Comparison of ENCODE assay signal across 12 cellular contexts in the genomic region with DNA sequence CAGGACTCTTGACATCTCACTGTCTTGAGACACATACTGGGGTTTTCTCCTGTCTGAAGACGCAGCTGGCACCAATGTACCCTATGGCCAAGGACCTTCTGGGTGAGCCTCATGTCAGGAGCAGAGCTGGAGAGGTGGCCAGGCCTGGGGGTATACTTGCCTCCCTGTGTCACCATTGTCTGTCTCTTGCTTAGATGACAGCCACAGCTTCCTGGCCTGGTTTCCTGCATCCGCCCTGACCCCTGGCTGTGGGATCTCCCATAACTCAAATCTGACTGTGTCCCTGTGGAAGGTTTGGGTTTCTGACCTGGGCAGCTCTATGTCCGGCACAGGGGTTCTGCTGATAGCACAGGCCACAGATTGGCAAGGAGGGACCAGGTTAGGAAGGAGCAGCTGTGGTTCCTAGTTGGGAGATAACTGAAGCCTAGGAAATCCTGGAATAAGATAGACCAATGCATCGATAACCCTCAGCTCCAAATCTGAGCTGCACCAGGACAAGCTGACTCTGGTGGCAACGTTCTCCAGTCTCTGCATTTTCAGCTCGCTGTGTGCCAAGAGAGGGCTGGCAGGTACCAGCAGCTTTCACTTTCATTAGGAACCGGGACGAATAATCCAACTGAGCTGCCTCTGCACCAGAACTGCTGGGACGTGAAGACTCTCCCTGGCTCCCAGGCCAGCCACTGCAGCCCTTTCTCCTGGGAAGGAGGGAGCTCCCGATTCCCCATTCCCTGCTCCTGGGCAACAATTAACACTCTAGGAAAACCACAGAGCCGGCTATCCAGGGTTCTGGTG. TPM values are rescaled to one million over a fixed set of nuclear protein-coding genes. Genes with fewer than 3 reads are reported as not detected.
A peak's percentile ranks its signal among the peaks of the same experiment; 100 is the strongest.
DNase-seq lines count a peak whose midpoint lies in the region; ATAC-seq and TF ChIP-seq lines count a peak whose summit lies in the region.
"Had no signal": no experiment of that assay in that cellular context is flagged by ENCODE, and none has a peak within 500 bp of the region (broad histone marks: within the 10 kb centered on the region; RNA-seq: fewer than 3 reads in every experiment).

No MANE protein-coding gene starts in this region.

- peaks cover 10% of the 10 kb centered on the region for H4K20me1 ChIP-seq in Loucy (ENCODE audit: insufficient read depth, low read length, poor library complexity, severe bottlenecking)

- H2AFZ ChIP-seq in ACC112 (ENCODE audit: low read length, unreplicated experiment) (no peak overlapping the region), Loucy (ENCODE audit: low read length) (no peak overlapping the region)

- H3K27me3 ChIP-seq in ACC112 (ENCODE audit: insufficient read depth, low read length) (no peaks in the 10 kb centered on the region), Loucy (ENCODE audit: insufficient read depth, low read length, poor library complexity, severe bottlenecking) (no peaks in the 10 kb centered on the region), dorsolateral prefrontal cortex (no peaks in the 10 kb centered on the region)

- peaks cover 40% of the 10 kb centered on the region for H3K4me1 ChIP-seq in ACC112 (ENCODE audit: control insufficient read depth, insufficient read depth, low read length, unreplicated experiment)
- H3K4me1 ChIP-seq in Loucy (ENCODE audit: insufficient read depth, low read length, poor library complexity, severe bottlenecking): peaks cover 38% of the 10 kb centered on the region

- H3K4me3 Mint-ChIP-seq in naive thymus-derived CD8-positive, alpha-beta T cell: peak overlapping the region; percentile 72 to 96 (median 92)

- ATAC-seq in naive thymus-derived CD8-positive, alpha-beta T cell: no peak

- intact Hi-C loops in dorsolateral prefrontal cortex (cut with DNase I): no loop called here

- DNase-seq in dorsolateral prefrontal cortex (peak in 1 of 10 donors; percentile 44), middle frontal gyrus (ENCODE audit: extremely low spot score, low spot score) (no peak), NCI-H510A (lab: John Stamatoyannopoulos, UW) (no peak), COLO668 (lab: John Stamatoyannopoulos, UW; ENCODE audit: unreplicated experiment) (no peak), NCI-H2081 (lab: John Stamatoyannopoulos, UW) (no peak)
- DNase-seq in naive thymus-derived CD8-positive, alpha-beta T cell: no peak
- DNase-seq: Calu3; NCI-H2081 treated with DMSO at 0.1 percent for 48 hours; stimulated activated CD4-positive, alpha-beta T cell treated with anti-CD3 and anti-CD28 coated beads, Interleukin-4, amount 100 ng/mL, for 24 hours; T1000 had no signal

- H3K4me3 ChIP-seq in ACC112 (ENCODE audit: low read depth, low read length) (peak overlapping the region; percentile 44), Loucy (ENCODE audit: low read length, poor library complexity, severe bottlenecking) (peak overlapping the region; percentile 25), dorsolateral prefrontal cortex (peak overlapping the region in 50 of 59 donors; percentile 9 to 93 (median 33))

- H3K27me3 Mint-ChIP-seq in naive thymus-derived CD8-positive, alpha-beta T cell: no peaks in the 10 kb centered on the region

- no peaks in the 10 kb centered on the region for H3K9me3 ChIP-seq in Loucy (ENCODE audit: insufficient read depth, low read depth, low read length)

- H3K79me2 ChIP-seq in ACC112 (ENCODE audit: control insufficient read depth, insufficient read depth, low read length, unreplicated experiment) (peaks cover 88% of the 10 kb centered on the region), Loucy (ENCODE audit: insufficient read depth, low read length) (peaks cover 14% of the 10 kb centered on the region; the same call in 1 of the 2 replicates)

- POLR2A ChIA-PET in naive thymus-derived CD8-positive, alpha-beta T cell (lab: Charles Lee): no interaction called here

- no peak overlapping the region for H3K9ac ChIP-seq in Loucy (ENCODE audit: low read depth, low read length, poor library complexity, severe bottlenecking)

- peaks cover 0 to 31% (median 0%) of the 10 kb centered on the region in 3 donors for H3K36me3 Mint-ChIP-seq in naive thymus-derived CD8-positive, alpha-beta T cell

- H3K27ac Mint-ChIP-seq in naive thymus-derived CD8-positive, alpha-beta T cell: peak overlapping the region in 8 of 10 donors; percentile 26 to 88 (median 77)

- H3F3A ChIP-seq in Loucy (ENCODE audit: low read depth): no peaks in the 10 kb centered on the region

- peak overlapping the region; percentile 87 for H3K4me2 ChIP-seq in Loucy (ENCODE audit: low read depth, low read length, poor library complexity, severe bottlenecking)

- H3K27ac ChIP-seq in ACC112 (ENCODE audit: low read depth, low read length) (no peak overlapping the region), dorsolateral prefrontal cortex (peak overlapping the region in 32 of 59 donors; percentile 0 to 86 (median 34))

- H3K9me3 Mint-ChIP-seq in naive thymus-derived CD8-positive, alpha-beta T cell: no peaks in the 10 kb centered on the region

- no peak for TF ChIP-seq CTCF in Loucy (conservative IDR thresholded peaks at IDR 0.05; ENCODE audit: low read length)
- no peak for TF ChIP-seq CTCF in dorsolateral prefrontal cortex (IDR thresholded peaks at IDR 0.05 in 54 of 56, conservative IDR thresholded peaks at IDR 0.05 in 2 of 56; ENCODE audit: low read depth in 1 of 56, partially characterized antibody in 56 of 56)

- peaks cover 45 to 83% (median 81%) of the 10 kb centered on the region in 4 donors for H3K4me1 Mint-ChIP-seq in naive thymus-derived CD8-positive, alpha-beta T cell

- no peaks in the 10 kb centered on the region for H3K9me2 ChIP-seq in Loucy (replicated peaks; ENCODE audit: low read depth, low read length)

- no peaks in the 10 kb centered on the region for H3K36me3 ChIP-seq in ACC112 (ENCODE audit: insufficient read depth, low read length)
- H3K36me3 ChIP-seq in Loucy (ENCODE audit: insufficient read depth, low read length): no peaks in the 10 kb centered on the region

RNA-seq across cellular contexts. Expression of gene DEXI, which starts 5.0 kb away (rescaled TPM):
- total RNA-seq in dorsolateral prefrontal cortex: 10 to 100 TPM; 40.9 to 88.1 (median 56.7) TPM
- 10 to 100 TPM; 30.5 to 30.7 TPM for total RNA-seq in naive thymus-derived CD8-positive, alpha-beta T cell
- polyA plus RNA-seq in naive thymus-derived CD8-positive, alpha-beta T cell: 10 to 100 TPM; 50.8 to 60.4 (median 51.9) TPM

RNA-seq across cellular contexts. Expression of gene CLEC16A, which starts 7.1 kb away (rescaled TPM):
- total RNA-seq in dorsolateral prefrontal cortex: 10 to 100 TPM; 40.5 to 75.1 (median 58.1) TPM
- 10 to 100 TPM; 24.8 to 28.8 TPM for total RNA-seq in naive thymus-derived CD8-positive, alpha-beta T cell
- 10 to 100 TPM in 2 of 3 donors, 1 to 10 TPM in 1; 8.5 to 19.4 (median 18.4) TPM for polyA plus RNA-seq in naive thymus-derived CD8-positive, alpha-beta T cell
